Comparison of ENCODE assay signal across 22 cellular contexts in the genomic region with DNA sequence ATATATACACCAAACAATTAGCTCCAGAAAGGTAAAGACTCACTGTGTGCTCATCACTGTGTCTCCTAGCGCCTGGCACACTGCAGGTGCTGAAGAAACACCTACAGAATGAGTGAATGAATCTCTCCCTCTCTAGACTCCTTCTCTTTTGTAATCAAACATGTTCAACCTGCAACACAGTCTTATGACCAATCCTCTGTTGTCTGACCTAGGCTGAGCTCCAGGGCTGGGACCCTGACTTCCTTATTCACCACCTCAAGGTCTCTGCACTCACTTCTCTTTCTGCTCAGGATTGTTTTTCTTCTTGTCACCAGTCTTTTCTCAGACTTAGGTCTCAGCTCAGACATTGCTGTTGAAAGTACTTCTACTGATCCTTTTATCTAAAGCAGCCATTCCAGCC. TPM values are rescaled to one million over a fixed set of nuclear protein-coding genes. Genes with fewer than 3 reads are reported as not detected.
DNase-seq lines count a peak whose midpoint lies in the region; ATAC-seq and TF ChIP-seq lines count a peak whose summit lies in the region.
"Had no signal": no experiment of that assay in that cellular context is flagged by ENCODE, and none has a peak within 500 bp of the region (broad histone marks: within the 10 kb centered on the region; RNA-seq: fewer than 3 reads in every experiment).

No MANE protein-coding gene starts in this region.

- H3K36me3 ChIP-seq in right atrium auricular region (no peaks in the 10 kb centered on the region), Panc1 (ENCODE audit: control insufficient read depth, insufficient read depth, low read length) (peaks cover 46% of the 10 kb centered on the region), upper lobe of right lung (no peaks in the 10 kb centered on the region), Peyer's patch (no peaks in the 10 kb centered on the region)
- H3K36me3 ChIP-seq: adrenal gland, uterus had no signal

- no peak for TF ChIP-seq POLR2A in Peyer's patch (IDR thresholded peaks at IDR 0.05)

- H3K9me3 ChIP-seq in right atrium auricular region (no peaks in the 10 kb centered on the region), Panc1 (ENCODE audit: control insufficient read depth, insufficient read depth, low read depth, low read length) (no peaks in the 10 kb centered on the region), upper lobe of right lung (no peaks in the 10 kb centered on the region), Peyer's patch (no peaks in the 10 kb centered on the region)
- H3K9me3 ChIP-seq: adrenal gland, uterus had no signal

- peak; percentile 61 for DNase-seq in Right ventricle myocardium inferior (ENCODE audit: missing footprints)
- DNase-seq in right atrium auricular region (ENCODE audit: low spot score) = no peak
- no peak for DNase-seq in Panc1 (ENCODE audit: low read depth, low spot score)
- no peak for DNase-seq in upper lobe of right lung
- no peak for DNase-seq in Peyer's patch
- DNase-seq in NCI-H2107 treated with DMSO at 0.1 percent for 48 hours (lab: John Stamatoyannopoulos, UW; ENCODE audit: unreplicated experiment) = no peak
- no peak for DNase-seq in NCI-H1092 (lab: John Stamatoyannopoulos, UW)
- DNase-seq: activated CD4-positive, alpha-beta T cell treated with anti-CD3 and anti-CD28 coated beads for 36 hours; adrenal gland; C1 segment of cervical spinal cord; DMS153; dorsolateral prefrontal cortex; NCI-H1436; NCI-H748 treated with DMSO at 0.1 percent for 48 hours; PC-9; stimulated activated CD8-positive, alpha-beta memory T cell treated with anti-CD3 and anti-CD28 coated beads, Interleukin-4, amount 100 ng/mL, for 48 hours; uterus had no signal

- intact Hi-C loops in Right ventricle myocardium inferior (cut with DNase I) = loop anchor here (5.0 kb wide), 2 partner anchors 188 to 203 kb away; no protein-coding TSS in a partner anchor
- intact Hi-C loops in Panc1 (cut with micrococcal nuclease; ENCODE audit: unreplicated experiment) = no loop called here
- intact Hi-C loops in upper lobe of right lung (cut with DNase I) = no loop called here

- TF ChIP-seq CTCF in right atrium auricular region (IDR thresholded peaks at IDR 0.05) (no peak), Panc1 (IDR thresholded peaks at IDR 0.05) (0 out of 2 replicates have a peak, but pooled peaks have one; percentile 7), upper lobe of right lung (IDR thresholded peaks at IDR 0.05) (no peak), Peyer's patch (IDR thresholded peaks at IDR 0.05) (no peak)

- no peak for ATAC-seq in Right ventricle myocardium inferior
- no peak for ATAC-seq in Panc1
- ATAC-seq in esophagus mucosa = peak; percentile 54
- ATAC-seq in upper lobe of right lung = peak; percentile 72
- ATAC-seq: activated CD4-positive, alpha-beta T cell treated with anti-CD3 and anti-CD28 coated beads for 36 hours had no signal

- H3K4me3 ChIP-seq in right atrium auricular region = no peak overlapping the region
- no peak overlapping the region for H3K4me3 ChIP-seq in Panc1 (ENCODE audit: low read depth in 2 of 2, low read length in 2 of 2)
- no peak overlapping the region for H3K4me3 ChIP-seq in upper lobe of right lung
- H3K4me3 ChIP-seq in Peyer's patch = no peak overlapping the region
- H3K4me3 ChIP-seq: adrenal gland, dorsolateral prefrontal cortex, PC-9, SK-N-MC, uterus had no signal

- no peaks in the 10 kb centered on the region for H3K4me1 ChIP-seq in right atrium auricular region
- no peaks in the 10 kb centered on the region; the same call in 1 of the 2 replicates for H3K4me1 ChIP-seq in Panc1 (ENCODE audit: control insufficient read depth, insufficient read depth, low read length)
- no peaks in the 10 kb centered on the region for H3K4me1 ChIP-seq in upper lobe of right lung
- peaks cover 0 to 5% (median 0%) of the 10 kb centered on the region in 4 donors for H3K4me1 ChIP-seq in Peyer's patch
- H3K4me1 ChIP-seq: adrenal gland, uterus had no signal

- no peak overlapping the region for H3K27ac ChIP-seq in right atrium auricular region
- H3K27ac ChIP-seq in Panc1 (ENCODE audit: low read length) = no peak overlapping the region
- no peak overlapping the region for H3K27ac ChIP-seq in upper lobe of right lung
- H3K27ac ChIP-seq in Peyer's patch = no peak overlapping the region
- H3K27ac ChIP-seq: adrenal gland, dorsolateral prefrontal cortex, KMS-11, PC-9, SK-N-MC, uterus had no signal

- H3K27me3 ChIP-seq in right atrium auricular region = no peaks in the 10 kb centered on the region
- H3K27me3 ChIP-seq in Panc1 (ENCODE audit: control insufficient read depth, insufficient read depth, low read length) = no peaks in the 10 kb centered on the region
- no peaks in the 10 kb centered on the region for H3K27me3 ChIP-seq in upper lobe of right lung
- no peaks in the 10 kb centered on the region for H3K27me3 ChIP-seq in Peyer's patch
- H3K27me3 ChIP-seq: adrenal gland, dorsolateral prefrontal cortex, uterus had no signal

- no TSS peak for BruUV-seq in Panc1 (replicated peaks; lab: Mats Ljungman, UMichigan)

- POLR2A ChIA-PET in Panc1 (lab: Charles Lee) = no interaction called here

- CTCF ChIA-PET in Panc1 (lab: Charles Lee) = no interaction called here

- in situ Hi-C loops in Panc1 (cut with HindIII; ENCODE audit: low pct_unique_long_range_greater_than_20kb, low sequenced_read_pairs) = no loop called here

RNA-seq across cellular contexts. Expression of gene CKAP2L, which starts 9.8 kb away (rescaled TPM):
- total RNA-seq in Right ventricle myocardium inferior (1.3 TPM), right atrium auricular region (under 1 TPM in 1 of 2 donors, not detected in 1; 0.82 TPM), Panc1 (2021; ENCODE audit: unreplicated experiment) (27.0 TPM), esophagus mucosa (14.0 TPM), upper lobe of right lung (0.46 TPM), Peyer's patch (10 to 100 TPM in 1 of 4 donors, 1 to 10 TPM in 1, under 1 TPM in 2; 0.54 to 19.0 (median 1.3) TPM)
- polyA plus RNA-seq in Panc1 (2012; ENCODE audit: insufficient read length) = 3.9 TPM

RNA-seq across cellular contexts. Expression of gene IL1A, which starts 29.7 kb away (rescaled TPM):
- total RNA-seq in Right ventricle myocardium inferior = not detected
- total RNA-seq in right atrium auricular region = not detected
- not detected for total RNA-seq in Panc1 (2021; ENCODE audit: unreplicated experiment)
- polyA plus RNA-seq in Panc1 (2012; ENCODE audit: insufficient read length) = not detected
- total RNA-seq in esophagus mucosa = 9.4 TPM
- total RNA-seq in upper lobe of right lung = 1.9 TPM
- total RNA-seq in Peyer's patch = not detected

RNA-seq across cellular contexts. Expression of gene NT5DC4, which starts 33.7 kb away (rescaled TPM):
- total RNA-seq in Right ventricle myocardium inferior (not detected), right atrium auricular region (not detected), Panc1 (2021; ENCODE audit: unreplicated experiment) (not detected), esophagus mucosa (not detected), upper lobe of right lung (not detected), Peyer's patch (1 to 10 TPM in 1 of 4 donors, not detected in 3; 5.8 TPM)
- not detected for polyA plus RNA-seq in Panc1 (2012; ENCODE audit: insufficient read length)
- total RNA-seq: activated CD4-positive, alpha-beta T cell treated with anti-CD3 and anti-CD28 coated beads for 36 hours; bronchial epithelial cell; uterus had no signal
- polyA plus RNA-seq: esophagus had no signal

Comparison
In these comparisons a context has a peak if more than half of its experiments do, and no peak if none do; other contexts are left out.
1. ATAC-seq: peak in esophagus mucosa (single experiment) and upper lobe of right lung (single experiment); none in Right ventricle myocardium inferior (single experiment) and Panc1 (single experiment).